ENCODE assay signal across 28 cellular contexts in genomic region chr2:217538719-217539118, GRCh38.
DNase-seq lines count a peak whose midpoint lies in the region; ATAC-seq and TF ChIP-seq lines count a peak whose summit lies in the region.
"Had no signal": no experiment of that assay in that cellular context is flagged by ENCODE, and none has a peak within 500 bp of the region (broad histone marks: within the 10 kb centered on the region; RNA-seq: fewer than 3 reads in every experiment).

No MANE protein-coding gene starts in this region.

- H2BK120ac ChIP-seq in IMR-90 (ENCODE audit: low read depth, low read length), result no peak overlapping the region

- H2BK15ac ChIP-seq in IMR-90 (ENCODE audit: low read depth, low read length), result no peak overlapping the region

- no peak overlapping the region for H3K18ac ChIP-seq in IMR-90 (ENCODE audit: low read depth, low read length)

- CTCF ChIA-PET in IMR-90 (lab: Yijun Ruan, JAX), result interaction anchor here (0.6 to 0.7 kb wide), 2 partner anchors 515 to 949 kb away, joined by 3 read pairs; no protein-coding TSS in a partner anchor
- CTCF ChIA-PET in PC-3 (lab: Charles Lee), result no interaction called here

- no peaks in the 10 kb centered on the region for H3K79me1 ChIP-seq in IMR-90 (ENCODE audit: low read depth in 1 of 2, low read length in 2 of 2)

- no TSS peak for BruUV-seq in IMR-90 (replicated peaks; lab: Mats Ljungman, UMichigan)
- no TSS peak for BruUV-seq in PC-3 (replicated peaks; lab: Mats Ljungman, UMichigan)

- no peak for TF ChIP-seq CTCF in IMR-90 (conservative IDR thresholded peaks at IDR 0.05; ENCODE audit: low read depth, low read length)
- TF ChIP-seq CTCF in PC-3 (conservative IDR thresholded peaks at IDR 0.05; ENCODE audit: low read depth, low read length), result no peak
- TF ChIP-seq CTCF in BE2C (IDR thresholded peaks at IDR 0.05; ENCODE audit: low read depth, low read length), result no peak

- no peaks in the 10 kb centered on the region for H3K9me2 ChIP-seq in PC-3 (replicated peaks; ENCODE audit: low read length)

- no peak overlapping the region for H3K4ac ChIP-seq in IMR-90 (ENCODE audit: low read depth, low read length)

- no peak overlapping the region for H2AK5ac ChIP-seq in IMR-90 (ENCODE audit: low read depth, low read length)

- no peak overlapping the region for H3K23ac ChIP-seq in IMR-90 (ENCODE audit: low read depth, low read length)

- in situ Hi-C loops in IMR-90 (cut with MboI; ENCODE audit: low sequenced_read_pairs), result no loop called here

- ATAC-seq in IMR-90 (ENCODE audit: low read depth) (0 out of 2 replicates have a peak, but pooled peaks have one; percentile 21), PC-3 (no peak)
- ATAC-seq: activated CD4-positive, alpha-beta T cell treated with anti-CD3 and anti-CD28 coated beads for 36 hours; HCT116; K562; left ventricle myocardium superior; stimulated activated effector memory CD8-positive, alpha-beta T cell treated with anti-CD3 and anti-CD28 coated beads, Interleukin-12 subunit alpha, Interleukin-12 subunit beta, amount 100 ng/mL, for 72 hours; T-cell had no signal

- H4K20me1 ChIP-seq in IMR-90 (ENCODE audit: insufficient read depth, low read length), result no peaks in the 10 kb centered on the region
- H4K20me1 ChIP-seq in PC-3 (ENCODE audit: low read length), result no peaks in the 10 kb centered on the region
- H4K20me1 ChIP-seq: BLaER1 had no signal

- WGBS in IMR-90 (ENCODE audit: extremely low coverage in 2 of 2, insufficient read length in 1 of 2), 2 experiments, result no CpG with 5 or more reads among the region's 2 CpGs

- TF ChIP-seq POLR2A in IMR-90 (IDR thresholded peaks at IDR 0.05; ENCODE audit: low read depth, low read length), result no peak

- TF ChIP-seq RAD21 in IMR-90 (IDR thresholded peaks at IDR 0.05; ENCODE audit: low read length), result no peak

- no peak overlapping the region for H3K56ac ChIP-seq in IMR-90 (ENCODE audit: extremely low read depth, insufficient read depth, low read length)

- H2AK9ac ChIP-seq in IMR-90 (replicated peaks; ENCODE audit: low read depth, low read length, poor library complexity), result no peak overlapping the region

- no peak overlapping the region for H4K5ac ChIP-seq in IMR-90 (ENCODE audit: low read depth, low read length)

- H2BK5ac ChIP-seq in IMR-90 (ENCODE audit: low read depth, low read length, poor library complexity, severe bottlenecking), result no peak overlapping the region

- intact Hi-C loops in IMR-90 (cut with micrococcal nuclease) (no loop called here), PC-3 (cut with micrococcal nuclease) (no loop called here)

- H4K8ac ChIP-seq in IMR-90 (ENCODE audit: low read depth in 2 of 2, low read length in 2 of 2), result no peak overlapping the region

- no peak overlapping the region for H4K91ac ChIP-seq in IMR-90 (ENCODE audit: insufficient read depth, low read depth, low read length)

- dilution Hi-C loops in IMR-90 (cut with HindIII; ENCODE audit: low sequenced_read_pairs, unreplicated experiment), result no loop called here

- H2BK20ac ChIP-seq in IMR-90 (ENCODE audit: low read depth, low read length), result no peak overlapping the region

- peaks cover 7% of the 10 kb centered on the region for H3K27me3 ChIP-seq in IMR-90 (ENCODE audit: control insufficient read depth, insufficient read depth, low read length)
- peaks cover 31% of the 10 kb centered on the region for H3K27me3 ChIP-seq in PC-3 (ENCODE audit: low read length)
- H3K27me3 ChIP-seq in BE2C, result no peaks in the 10 kb centered on the region
- H3K27me3 ChIP-seq: BLaER1, suprapubic skin had no signal

- no peaks in the 10 kb centered on the region for H3K9me1 ChIP-seq in IMR-90 (ENCODE audit: insufficient read depth, low read length)

- DNase-seq in DMS53 (lab: John Stamatoyannopoulos, UW) (peak; percentile 83), IMR-90 (no peak), PC-3 (peak; percentile 47), kidney glomerular epithelial cell (lab: John Stamatoyannopoulos, UW) (peak; percentile 92), BE2C (no peak), NCI-H226 (no peak), MV-4-11 (lab: John Stamatoyannopoulos, UW) (no peak), GDM1 (lab: John Stamatoyannopoulos, UW) (no peak)
- DNase-seq: activated CD4-positive, alpha-beta T cell treated with anti-CD3 and anti-CD28 coated beads for 36 hours; activated CD8-positive, alpha-beta memory T cell treated with anti-CD3 and anti-CD28 coated beads for 24 hours; activated naive CD4-positive, alpha-beta T cell; activated T-cell treated with anti-CD3 and anti-CD28 coated beads, Interleukin-2, amount 50 U/mL, for 24 hours; amniotic stem cell; dermis blood vessel endothelial cell; head of caudate nucleus; left ventricle myocardium superior; NCI-H2081; NCI-H526 treated with DMSO at 0.1 percent for 48 hours; SHP77 treated with DMSO at 0.1 percent for 48 hours; stimulated activated CD4-positive, alpha-beta T cell treated with anti-CD3 and anti-CD28 coated beads, Interleukin-1b, Interleukin-23, amount 100 ng/mL, for 48 hours; T-cell had no signal

- H3K9me3 ChIP-seq in IMR-90 (ENCODE audit: control insufficient read depth, insufficient read depth, low read length) (no peaks in the 10 kb centered on the region), PC-3 (ENCODE audit: low read length) (no peaks in the 10 kb centered on the region), BE2C (no peaks in the 10 kb centered on the region)
- H3K9me3 ChIP-seq: suprapubic skin, vagina had no signal

- H3K9ac ChIP-seq in IMR-90 (ENCODE audit: low read depth, low read length) (no peak overlapping the region), PC-3 (ENCODE audit: low read length) (no peak overlapping the region)
- H3K9ac ChIP-seq: BLaER1 had no signal

- H3K27ac ChIP-seq in IMR-90 (ENCODE audit: insufficient read depth, low read length) (no peak overlapping the region), PC-3 (ENCODE audit: low read length) (no peak overlapping the region)
- H3K27ac ChIP-seq: BLaER1, skin epidermis, suprapubic skin, vagina had no signal

- POLR2A ChIA-PET in IMR-90 (lab: Charles Lee; ENCODE audit: unreplicated experiment) (interaction anchor here (0.5 kb wide), 1 partner anchor 1042 kb away, joined by 3 read pairs; no protein-coding TSS in a partner anchor), PC-3 (lab: Charles Lee; ENCODE audit: unreplicated experiment) (no interaction called here)

- no peaks in the 10 kb centered on the region for H3K36me3 ChIP-seq in IMR-90 (ENCODE audit: control insufficient read depth, insufficient read depth, low read length)
- no peaks in the 10 kb centered on the region for H3K36me3 ChIP-seq in PC-3 (ENCODE audit: low read depth, low read length)
- H3K36me3 ChIP-seq in BE2C, result no peaks in the 10 kb centered on the region
- H3K36me3 ChIP-seq: BLaER1, suprapubic skin, vagina had no signal

- no peak overlapping the region for H3K4me2 ChIP-seq in IMR-90 (ENCODE audit: low read depth, low read length)
- H3K4me2 ChIP-seq in PC-3 (ENCODE audit: low read length), result no peak overlapping the region
- H3K4me2 ChIP-seq: BLaER1 had no signal

- H3F3A ChIP-seq in PC-3 (ENCODE audit: low read length, unreplicated experiment), result no peaks in the 10 kb centered on the region

- H3K4me1 ChIP-seq in IMR-90 (ENCODE audit: control insufficient read depth, insufficient read depth, low read length) (no peaks in the 10 kb centered on the region; the same call in 1 of the 2 replicates), PC-3 (ENCODE audit: insufficient read depth, low read length) (no peaks in the 10 kb centered on the region), BE2C (no peaks in the 10 kb centered on the region)
- H3K4me1 ChIP-seq: BLaER1, suprapubic skin, vagina had no signal

- no peak overlapping the region for H3K14ac ChIP-seq in IMR-90 (replicated peaks; ENCODE audit: low read depth, low read length)

- no peak overlapping the region for H2AFZ ChIP-seq in IMR-90 (replicated peaks; ENCODE audit: low read length, poor library complexity)
- H2AFZ ChIP-seq in PC-3 (ENCODE audit: low read length), result no peak overlapping the region

- H3K79me2 ChIP-seq in PC-3 (ENCODE audit: low read length), result no peaks in the 10 kb centered on the region

- H3K4me3 ChIP-seq in IMR-90 (ENCODE audit: insufficient read depth, low read depth, low read length), result no peak overlapping the region
- no peak overlapping the region for H3K4me3 ChIP-seq in PC-3 (ENCODE audit: low read length)
- H3K4me3 ChIP-seq in BE2C (ENCODE audit: low read depth, low read length), result no peak overlapping the region
- H3K4me3 ChIP-seq: BLaER1, K562, skin epidermis, suprapubic skin, vagina had no signal

TF ChIP-seq in IMR-90, 13 proteins besides CTCF, POLR2A, EP300 and RAD21:
- no peak for TF ChIP-seq RFX5 (IDR thresholded peaks at IDR 0.05; ENCODE audit: low read depth, low read length)
- no peak for TF ChIP-seq MAFK (IDR thresholded peaks at IDR 0.05; ENCODE audit: low read depth, low read length)
- no peak for TF ChIP-seq MAZ (IDR thresholded peaks at IDR 0.05; ENCODE audit: borderline replicate concordance, low read depth, low read length)
- TF ChIP-seq NFE2L2 (IDR thresholded peaks at IDR 0.05; ENCODE audit: low read depth, low read length), result no peak
- no peak for TF ChIP-seq CHD1 (IDR thresholded peaks at IDR 0.05; ENCODE audit: low read depth, low read length)
- TF ChIP-seq FOS (IDR thresholded peaks at IDR 0.05; ENCODE audit: low read depth, low read length), result no peak
- no peak for TF ChIP-seq USF2 (IDR thresholded peaks at IDR 0.05; ENCODE audit: low read depth, low read length)
- no peak for TF ChIP-seq SMC3 (IDR thresholded peaks at IDR 0.05; ENCODE audit: low read depth, low read length)
- no peak for TF ChIP-seq RCOR1 (IDR thresholded peaks at IDR 0.05; ENCODE audit: insufficient replicate concordance, low read length)
- TF ChIP-seq ELK1 (IDR thresholded peaks at IDR 0.05; ENCODE audit: borderline replicate concordance, low read depth, low read length), result no peak
- no peak for TF ChIP-seq MXI1 (IDR thresholded peaks at IDR 0.05; ENCODE audit: borderline replicate concordance, low read depth, low read length)

Comparison
In these comparisons a context has a peak if more than half of its experiments do, and no peak if none do; other contexts are left out.
1. DNase-seq: peak in DMS53 (single experiment), PC-3 (single experiment) and kidney glomerular epithelial cell (single experiment); none in IMR-90 (single experiment), BE2C (single experiment), NCI-H226 (single experiment), MV-4-11 (single experiment) and GDM1 (single experiment).